Comparison of ENCODE assay signal across 18 cellular contexts in the genomic region with DNA sequence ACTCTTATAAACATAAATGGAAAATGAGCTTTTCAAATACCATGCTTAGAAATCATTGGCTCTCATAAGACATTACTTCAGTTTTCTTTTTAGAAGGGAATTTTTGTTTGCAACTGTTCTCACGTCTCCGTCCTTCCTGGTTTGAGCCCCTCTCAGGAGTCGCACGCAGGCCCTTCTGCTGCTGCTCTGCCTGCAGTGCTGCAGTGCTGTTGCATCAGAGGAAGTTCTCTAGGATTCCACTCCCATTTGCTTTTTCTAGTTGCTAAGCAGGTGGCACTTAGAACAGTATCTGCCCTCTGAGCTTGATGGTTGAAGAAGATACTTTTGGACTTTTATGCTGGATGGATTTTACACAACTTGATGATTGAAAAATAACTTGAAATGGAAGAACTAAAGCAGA.
"Had no signal": no experiment of that assay in that cellular context is flagged by ENCODE, and none has a peak within 500 bp of the region (broad histone marks: within the 10 kb centered on the region; RNA-seq: fewer than 3 reads in every experiment).

No MANE protein-coding gene starts in this region.

- ATAC-seq: activated T-helper 17 cell treated with anti-CD3 and anti-CD28 coated beads, Interleukin-2, amount 50 U/mL, for 72 hours; gastroesophageal sphincter; left lung; upper lobe of right lung had no signal

- H3K4me1 Mint-ChIP-seq: activated T-helper 17 cell treated with anti-CD3 and anti-CD28 coated beads, Interleukin-2, amount 50 U/mL, for 72 hours; naive B cell had no signal

- H3K27ac ChIP-seq: gastroesophageal sphincter, left lung, neural progenitor cell, ovary, sigmoid colon, stomach, testis, upper lobe of right lung, VCaP had no signal

- DNase-seq: activated CD4-positive, alpha-beta T cell treated with anti-CD3 and anti-CD28 coated beads, Interleukin-2, amount 50 U/mL, for 48 hours; activated naive CD4-positive, alpha-beta T cell treated with anti-CD3 and anti-CD28 coated beads for 36 hours; endodermal cell; erythroblast; left lung; naive B cell; ovary; sigmoid colon; stimulated activated CD4-positive, alpha-beta T cell treated with anti-CD3 and anti-CD28 coated beads, Interleukin-12 subunit alpha, Interleukin-12 subunit beta, amount 100 ng/mL, for 4 hours; stimulated activated CD4-positive, alpha-beta T cell treated with anti-CD3 and anti-CD28 coated beads, Interleukin-2, amount 100 ng/mL, for 24 hours; stomach; testis; upper lobe of right lung had no signal

- H3K4me1 ChIP-seq: gastroesophageal sphincter, left lung, sigmoid colon, stomach, testis, upper lobe of right lung had no signal

- H3K4me3 Mint-ChIP-seq: activated naive CD4-positive, alpha-beta T cell treated with anti-CD3 and anti-CD28 coated beads for 36 hours; activated T-helper 17 cell treated with anti-CD3 and anti-CD28 coated beads, Interleukin-2, amount 50 U/mL, for 72 hours; endodermal cell; naive B cell; neural progenitor cell had no signal

- H3K36me3 Mint-ChIP-seq: naive B cell had no signal

- FAIRE-seq: keratinocyte had no signal

- H3K9me3 ChIP-seq: left lung, ovary, stomach, testis, upper lobe of right lung had no signal

- H3K4me3 ChIP-seq: gastroesophageal sphincter, left lung, neural progenitor cell, ovary, sigmoid colon, stomach, testis, upper lobe of right lung had no signal

- H3K27me3 ChIP-seq: gastroesophageal sphincter, left lung, neural progenitor cell, ovary, sigmoid colon, stomach, testis, upper lobe of right lung had no signal

- H3K27ac Mint-ChIP-seq: activated naive CD4-positive, alpha-beta T cell treated with anti-CD3 and anti-CD28 coated beads for 36 hours; activated T-helper 17 cell treated with anti-CD3 and anti-CD28 coated beads, Interleukin-2, amount 50 U/mL, for 72 hours; endodermal cell; neural progenitor cell had no signal

- H3K36me3 ChIP-seq: gastroesophageal sphincter, left lung, neural progenitor cell, ovary, sigmoid colon, stomach, upper lobe of right lung had no signal

- H3K9me3 Mint-ChIP-seq: activated naive CD4-positive, alpha-beta T cell treated with anti-CD3 and anti-CD28 coated beads for 36 hours; activated T-helper 17 cell treated with anti-CD3 and anti-CD28 coated beads, Interleukin-2, amount 50 U/mL, for 72 hours; endodermal cell had no signal
